In the genomic region with DNA sequence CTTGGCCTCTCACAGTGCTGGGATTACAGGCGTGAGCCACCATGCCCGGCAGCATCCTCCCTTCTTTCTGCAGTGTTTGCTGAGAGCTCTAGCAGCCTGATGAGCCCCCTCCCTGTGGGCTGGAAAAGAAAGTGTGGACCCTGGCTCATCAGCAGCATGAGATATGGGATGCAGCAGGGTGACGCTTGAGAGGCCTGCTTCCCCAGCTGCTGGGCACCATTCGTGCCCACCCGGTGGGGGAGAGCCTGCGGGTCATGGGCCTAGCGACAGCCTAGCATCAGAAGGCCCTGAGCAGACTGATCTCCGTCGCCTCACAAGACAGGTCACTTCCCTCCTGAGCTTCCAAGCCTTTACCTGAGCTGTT, we compare ENCODE assay signal across 1 cellular context.
TF ChIP-seq lines count a peak whose summit lies in the region.

No MANE protein-coding gene starts in this region.

TF ChIP-seq in SK-N-SH, 30 proteins besides CTCF, POLR2A, EP300 and RAD21 (continued from another document):
- no peak for TF ChIP-seq REST (IDR thresholded peaks at IDR 0.05; ENCODE audit: low read depth, low read length)
- no peak for TF ChIP-seq FOXJ3 (CRISPR knock-in tag; IDR thresholded peaks at IDR 0.05)
- TF ChIP-seq RCOR1 (IDR thresholded peaks at IDR 0.05; ENCODE audit: low read length), result no peak
- TF ChIP-seq ELF1 (IDR thresholded peaks at IDR 0.05), result no peak
- TF ChIP-seq MAX (IDR thresholded peaks at IDR 0.05; ENCODE audit: low read depth), result no peak
- no peak for TF ChIP-seq CHD2 (IDR thresholded peaks at IDR 0.05; ENCODE audit: low read length, partially characterized antibody)
- TF ChIP-seq POLR2AphosphoS5 (IDR thresholded peaks at IDR 0.05; ENCODE audit: low read depth, low read length), result no peak
- no peak for TF ChIP-seq GABPA (IDR thresholded peaks at IDR 0.05; ENCODE audit: low read depth)
- TF ChIP-seq YY1 (IDR thresholded peaks at IDR 0.05; ENCODE audit: low read depth), result no peak
- TF ChIP-seq TEAD4 (IDR thresholded peaks at IDR 0.05; ENCODE audit: borderline replicate concordance, insufficient read depth), result no peak
- TF ChIP-seq SMC3 (IDR thresholded peaks at IDR 0.05; ENCODE audit: low read depth, low read length), result no peak
- TF ChIP-seq MXI1 (IDR thresholded peaks at IDR 0.05; ENCODE audit: low read depth, low read length), result no peak
- TF ChIP-seq NRF1 (IDR thresholded peaks at IDR 0.05; ENCODE audit: low read depth, low read length), result no peak
- no peak for TF ChIP-seq SIN3A (IDR thresholded peaks at IDR 0.05; ENCODE audit: borderline replicate concordance, low read depth, low read length)
- no peak for TF ChIP-seq RFX5 (IDR thresholded peaks at IDR 0.05; ENCODE audit: low read length)
- TF ChIP-seq RXRA (IDR thresholded peaks at IDR 0.05; ENCODE audit: borderline replicate concordance, low read depth), result no peak
- no peak for TF ChIP-seq EZH2phosphoT487 (IDR thresholded peaks at IDR 0.05; ENCODE audit: borderline replicate concordance, low read depth)
- TF ChIP-seq FOSL2 (IDR thresholded peaks at IDR 0.05; ENCODE audit: borderline replicate concordance, low read depth), result no peak
